ENCODE assay signal across 19 cellular contexts in the genomic region with DNA sequence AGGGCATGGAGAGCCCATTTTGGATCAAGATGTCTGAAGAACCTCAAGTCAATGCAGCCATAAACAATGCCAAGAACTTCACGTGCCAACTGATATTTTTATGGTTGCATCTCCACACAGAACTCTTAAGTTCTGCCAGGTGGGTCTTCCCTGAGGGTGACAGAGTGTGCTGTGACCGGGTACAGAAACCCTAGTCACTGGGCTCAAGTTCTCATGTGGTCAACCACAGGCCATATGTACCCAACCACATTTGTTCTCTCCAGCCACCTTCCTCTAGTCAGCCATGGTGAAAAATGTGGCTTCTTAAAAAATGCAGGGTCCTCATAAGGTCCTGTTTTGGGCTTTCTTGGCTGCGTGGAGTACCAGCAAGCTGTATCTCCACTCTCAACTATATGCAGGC. TPM values are rescaled to one million over a fixed set of nuclear protein-coding genes. Genes with fewer than 3 reads are reported as not detected.
DNase-seq lines count a peak whose midpoint lies in the region; ATAC-seq, FAIRE-seq and TF ChIP-seq lines count a peak whose summit lies in the region.
"Had no signal": no experiment of that assay in that cellular context is flagged by ENCODE, and none has a peak within 500 bp of the region (broad histone marks: within the 10 kb centered on the region; RNA-seq: fewer than 3 reads in every experiment).

No MANE protein-coding gene starts in this region.

- DNase-seq in GM12865 (ENCODE audit: low read depth) (peak; percentile 41), HTR-8/SVneo (ENCODE audit: insufficient read length, low spot score) (no peak), immature natural killer cell (peak; percentile 38 to 49 (median 40)), spleen (no peak), NCI-H510A (lab: John Stamatoyannopoulos, UW) (no peak), NCI-H1105 treated with DMSO at 0.1 percent for 48 hours (lab: John Stamatoyannopoulos, UW) (no peak)
- DNase-seq: activated CD4-positive, alpha-beta T cell treated with anti-CD3 and anti-CD28 coated beads for 48 hours; activated naive CD8-positive, alpha-beta T cell treated with anti-CD3 and anti-CD28 coated beads, Interleukin-2, amount 50 U/mL, for 24 hours; brain microvascular endothelial cell; CD8-positive, alpha-beta T cell; glutamatergic neuron; NCI-H146; NCI-H2171; NCI-H526; SHP77 had no signal

- no peak overlapping the region for H3K4me3 ChIP-seq in GM12865 (ENCODE audit: low read depth, low read length)
- no peak overlapping the region for H3K4me3 ChIP-seq in spleen

- no peak for ATAC-seq in HG03521 (IDR thresholded peaks at IDR 0.05; ENCODE audit: unreplicated experiment)
- ATAC-seq: activated naive CD8-positive, alpha-beta T cell treated with anti-CD3 and anti-CD28 coated beads, Interleukin-2, amount 50 U/mL, for 24 hours; CD8-positive, alpha-beta T cell; left lobe of liver had no signal

- WGBS in spleen, 5 donors: 28 to 59% (median 44%) methylated on average over 3 of the region's 3 CpGs

- TF ChIP-seq CTCF in GM12865 (IDR thresholded peaks at IDR 0.05; ENCODE audit: insufficient read depth, low read depth, low read length, missing control alignments): no peak
- no peak for TF ChIP-seq CTCF in spleen (IDR thresholded peaks at IDR 0.05 in 8 of 11, conservative IDR thresholded peaks at IDR 0.05 in 3 of 11)

- peaks cover 0 to 11% (median 2%) of the 10 kb centered on the region in 8 donors for H3K9me3 ChIP-seq in spleen

- no peak overlapping the region for H3K27ac Mint-ChIP-seq in immature natural killer cell
- H3K27ac Mint-ChIP-seq: activated naive CD8-positive, alpha-beta T cell treated with anti-CD3 and anti-CD28 coated beads, Interleukin-2, amount 50 U/mL, for 24 hours; CD8-positive, alpha-beta T cell had no signal

- H3K36me3 ChIP-seq in spleen: no peaks in the 10 kb centered on the region
- H3K36me3 ChIP-seq: brain microvascular endothelial cell had no signal

- H3K27me3 Mint-ChIP-seq in immature natural killer cell (ENCODE audit: low read depth in 3 of 3): peaks cover 4 to 19% (median 11%) of the 10 kb centered on the region in 3 donors
- H3K27me3 Mint-ChIP-seq: activated naive CD8-positive, alpha-beta T cell treated with anti-CD3 and anti-CD28 coated beads, Interleukin-2, amount 50 U/mL, for 24 hours had no signal

- peaks cover 0 to 17% (median 5%) of the 10 kb centered on the region in 6 donors for H3K4me1 ChIP-seq in spleen

- peak overlapping the region in 5 of 8 donors; percentile 10 to 63 (median 28) for H3K27ac ChIP-seq in spleen
- H3K27ac ChIP-seq: brain microvascular endothelial cell had no signal

- intact Hi-C loops in spleen (cut with DNase I; ENCODE audit: low total_unique reads): no loop called here

- peaks cover 0 to 7% (median 3%) of the 10 kb centered on the region in 6 donors for H3K9me3 Mint-ChIP-seq in immature natural killer cell
- H3K9me3 Mint-ChIP-seq: CD8-positive, alpha-beta T cell had no signal

- FAIRE-seq in HTR-8/SVneo (lab: Jason Lieb, UNC): peak; percentile 40
- FAIRE-seq: colon, H54 had no signal

- H3K36me3 Mint-ChIP-seq in immature natural killer cell: peaks cover 0 to 6% (median 4%) of the 10 kb centered on the region in 3 donors
- H3K36me3 Mint-ChIP-seq: CD8-positive, alpha-beta T cell had no signal

- H3K4me1 Mint-ChIP-seq in immature natural killer cell: peaks cover 12 to 15% of the 10 kb centered on the region in 2 donors

- TF ChIP-seq POLR2A in spleen (IDR thresholded peaks at IDR 0.05): no peak

- H3K27me3 ChIP-seq in spleen (replicated peaks in 1 of 7): no peaks in the 10 kb centered on the region
- H3K27me3 ChIP-seq: brain microvascular endothelial cell had no signal

- peak overlapping the region in 1 of 5 donors; percentile 1 for H3K4me3 Mint-ChIP-seq in immature natural killer cell
- H3K4me3 Mint-ChIP-seq: activated naive CD8-positive, alpha-beta T cell treated with anti-CD3 and anti-CD28 coated beads, Interleukin-2, amount 50 U/mL, for 24 hours; CD8-positive, alpha-beta T cell had no signal

RNA-seq across cellular contexts. Expression of a gene that starts 48.9 kb away (rescaled TPM):
- polyA plus RNA-seq in immature natural killer cell (under 1 TPM in 1 of 3 donors, not detected in 2; 0.44 TPM), spleen (10 to 100 TPM in 1 of 3 donors, 1 to 10 TPM in 2; 2.8 to 10.6 (median 5.8) TPM)
- 100 to 1,000 TPM in 2 of 7 donors, 10 to 100 TPM in 5; 53.4 to 189 (median 85.1) TPM for total RNA-seq in spleen

Comparison
In these comparisons a context has a peak if more than half of its experiments do, and no peak if none do; other contexts are left out.
1. DNase-seq: peak in GM12865 (single experiment) and immature natural killer cell (3 of 3); none in HTR-8/SVneo (single experiment), spleen (single experiment), NCI-H510A (single experiment) and NCI-H1105 treated with DMSO at 0.1 percent for 48 hours (single experiment).